Comparison of ENCODE assay signal across 25 cellular contexts in the genomic region with DNA sequence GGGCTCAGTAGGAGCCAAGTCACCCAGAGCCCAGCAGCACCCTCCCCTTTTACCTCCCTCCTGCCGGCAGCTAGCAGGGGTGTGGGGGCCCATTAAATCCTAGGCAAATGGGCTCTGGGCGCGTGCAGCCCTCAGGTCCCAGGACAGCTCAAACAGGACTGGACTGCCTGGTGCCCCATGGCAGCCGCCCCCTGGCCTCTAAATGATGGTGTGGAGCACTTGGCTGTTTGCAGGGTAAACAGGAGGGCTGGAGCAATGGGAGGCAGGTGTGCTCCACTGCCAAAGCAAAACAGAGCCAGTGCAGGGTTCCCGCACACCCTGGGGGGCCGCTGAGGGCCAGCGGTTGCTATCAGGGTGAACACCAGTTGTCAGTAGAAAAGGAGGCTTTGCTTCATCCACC. TPM values are rescaled to one million over a fixed set of nuclear protein-coding genes. Genes with fewer than 3 reads are reported as not detected.
"Had no signal": no experiment of that assay in that cellular context is flagged by ENCODE, and none has a peak within 500 bp of the region (broad histone marks: within the 10 kb centered on the region; RNA-seq: fewer than 3 reads in every experiment).

No MANE protein-coding gene starts in this region.

- H3K9me2 ChIP-seq: SK-N-SH had no signal

- H3K9me3 ChIP-seq: adrenal gland, Peyer's patch, SJCRH30, SK-N-SH had no signal

- H3K36me3 Mint-ChIP-seq: activated naive CD8-positive, alpha-beta T cell treated with anti-CD3 and anti-CD28 coated beads, Interleukin-2, amount 10 ng/mL, durations not matched to agents 7 days and 5 days had no signal

- ATAC-seq: activated CD4-positive, CD25-positive, alpha-beta regulatory T cell treated with anti-CD3 and anti-CD28 coated beads, Interleukin-2, amount 50 U/mL, for 24 hours; activated CD8-positive, alpha-beta T cell treated with anti-CD3 and anti-CD28 coated beads for 36 hours had no signal

- H3K27me3 Mint-ChIP-seq: activated CD8-positive, alpha-beta T cell treated with anti-CD3 and anti-CD28 coated beads for 36 hours had no signal

- H3K27me3 ChIP-seq: adrenal gland, Peyer's patch, SJCRH30 had no signal

- H3K36me3 ChIP-seq: adrenal gland, Peyer's patch, SJCRH30 had no signal

- H3K9me3 Mint-ChIP-seq: activated CD8-positive, alpha-beta T cell treated with anti-CD3 and anti-CD28 coated beads for 36 hours; activated naive CD8-positive, alpha-beta T cell treated with anti-CD3 and anti-CD28 coated beads, Interleukin-2, amount 10 ng/mL, durations not matched to agents 7 days and 5 days had no signal

- H3K4me3 Mint-ChIP-seq: activated CD8-positive, alpha-beta T cell treated with anti-CD3 and anti-CD28 coated beads for 36 hours; activated naive CD8-positive, alpha-beta T cell treated with anti-CD3 and anti-CD28 coated beads, Interleukin-2, amount 10 ng/mL, durations not matched to agents 7 days and 5 days had no signal

- H3K4me1 Mint-ChIP-seq: activated naive CD8-positive, alpha-beta T cell treated with anti-CD3 and anti-CD28 coated beads, Interleukin-2, amount 10 ng/mL, durations not matched to agents 7 days and 5 days had no signal

- H3K27ac ChIP-seq: adrenal gland, KMS-11, Peyer's patch, RWPE1, SJCRH30 had no signal

- H3K4me1 ChIP-seq: adrenal gland, Peyer's patch, SJCRH30 had no signal

- DNase-seq: activated CD4-positive, alpha-beta T cell treated with anti-CD3 and anti-CD28 coated beads for 4 hours; activated CD8-positive, alpha-beta memory T cell treated with anti-CD3 and anti-CD28 coated beads, Interleukin-2, amount 50 U/mL, for 4 hours; activated CD8-positive, alpha-beta T cell treated with anti-CD3 and anti-CD28 coated beads for 36 hours; activated naive CD4-positive, alpha-beta T cell treated with anti-CD3 and anti-CD28 coated beads, Interleukin-2, amount 50 U/mL, for 16 hours; activated naive CD8-positive, alpha-beta T cell treated with anti-CD3 and anti-CD28 coated beads, Interleukin-2, amount 10 ng/mL, durations not matched to agents 7 days and 5 days; adrenal gland; anterior cingulate cortex; cerebellar nuclear complex; MM.1S; NCI-H1105; NCI-H1436; NCI-H1694 treated with DMSO at 0.1 percent for 48 hours; NCI-H2029 treated with DMSO at 0.1 percent for 48 hours; Peyer's patch; Right ventricle myocardium superior; SJCRH30; SK-N-SH; T-helper 1 cell had no signal

- H3K27ac Mint-ChIP-seq: activated CD8-positive, alpha-beta T cell treated with anti-CD3 and anti-CD28 coated beads for 36 hours; activated naive CD8-positive, alpha-beta T cell treated with anti-CD3 and anti-CD28 coated beads, Interleukin-2, amount 10 ng/mL, durations not matched to agents 7 days and 5 days had no signal

- H3K4me3 ChIP-seq: adrenal gland, Peyer's patch, SJCRH30 had no signal

- H3K4me2 ChIP-seq: KMS-11, SK-N-SH had no signal

RNA-seq across cellular contexts. Expression of gene C5orf58, which starts 55.9 kb away (rescaled TPM):
- total RNA-seq: activated CD8-positive, alpha-beta T cell treated with anti-CD3 and anti-CD28 coated beads for 36 hours; activated naive CD8-positive, alpha-beta T cell treated with anti-CD3 and anti-CD28 coated beads, Interleukin-2, amount 10 ng/mL, durations not matched to agents 7 days and 5 days; cardiac septum; NCI-H460; OCI-LY7; Peyer's patch; SJCRH30; T-helper 2 cell treated with Interferon-gamma antibody and Interleukin-4, amounts not matched to agents 100 ng/mL and 5 ng/mL, for 36 hours had no signal
